ENCODE assay signal across 8 cellular contexts in the genomic region with DNA sequence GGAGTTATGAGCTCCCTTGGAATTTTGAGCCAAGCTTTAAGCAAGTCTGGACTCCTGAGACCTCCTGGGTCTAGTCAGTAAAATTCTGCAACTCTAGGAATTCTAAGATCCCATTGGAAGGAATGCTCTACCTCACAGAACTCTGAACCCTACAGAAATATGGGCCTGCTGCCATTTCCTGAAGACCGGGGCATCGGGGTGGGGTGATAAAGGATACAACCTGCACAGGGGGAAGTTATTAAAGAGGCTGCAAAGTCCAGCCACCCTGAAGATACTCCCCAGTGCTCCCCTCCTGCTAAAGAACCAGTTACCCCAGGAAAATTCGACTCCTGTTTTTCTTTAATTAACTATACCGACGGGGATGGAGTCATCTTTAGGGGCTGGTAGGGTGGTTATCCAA. TPM values are rescaled to one million over a fixed set of nuclear protein-coding genes. Genes with fewer than 3 reads are reported as not detected.
DNase-seq lines count a peak whose midpoint lies in the region; ATAC-seq and TF ChIP-seq lines count a peak whose summit lies in the region.
"Had no signal": no experiment of that assay in that cellular context is flagged by ENCODE, and none has a peak within 500 bp of the region (broad histone marks: within the 10 kb centered on the region; RNA-seq: fewer than 3 reads in every experiment).

No MANE protein-coding gene starts in this region.

- CTCF ChIA-PET in CD4-positive, alpha-beta T cell (lab: Charles Lee), result no interaction called here
- CTCF ChIA-PET in naive thymus-derived CD4-positive, alpha-beta T cell (lab: Charles Lee), result no interaction called here

- TF ChIP-seq CTCF in CD4-positive, alpha-beta T cell (IDR thresholded peaks at IDR 0.05), result no peak
- no peak for TF ChIP-seq CTCF in brain (conservative IDR thresholded peaks at IDR 0.05)

- H3K36me3 ChIP-seq in naive thymus-derived CD4-positive, alpha-beta T cell (ENCODE audit: control insufficient read depth in 2 of 3, insufficient read depth in 3 of 3, low read length in 3 of 3), result peaks cover 0 to 13% (median 4%) of the 10 kb centered on the region in 3 experiments

- no peak overlapping the region for H3K4me3 ChIP-seq in naive thymus-derived CD4-positive, alpha-beta T cell (ENCODE audit: low read length)

- peaks cover 36% of the 10 kb centered on the region for H3K36me3 Mint-ChIP-seq in CD4-positive, alpha-beta T cell (ENCODE audit: low read depth)
- H3K36me3 Mint-ChIP-seq in brain, result peaks cover 45% of the 10 kb centered on the region
- H3K36me3 Mint-ChIP-seq in naive thymus-derived CD4-positive, alpha-beta T cell, result peaks cover 0 to 18% (median 4%) of the 10 kb centered on the region in 5 donors

- H3K4me3 Mint-ChIP-seq in CD4-positive, alpha-beta T cell, result peak overlapping the region; percentile 7
- H3K4me3 Mint-ChIP-seq in brain, result peak overlapping the region; percentile 92 to 99 (median 93)
- H3K4me3 Mint-ChIP-seq in naive thymus-derived CD4-positive, alpha-beta T cell, result peak overlapping the region in 2 of 10 donors; percentile 12 to 31

- no peak for ATAC-seq in CD4-positive, alpha-beta T cell (ENCODE audit: poor library complexity)
- ATAC-seq in naive thymus-derived CD4-positive, alpha-beta T cell, result no peak
- no peak for ATAC-seq in HG02970 (IDR thresholded peaks at IDR 0.05; ENCODE audit: low FRiP score, unreplicated experiment)
- no peak for ATAC-seq in HG03521 (IDR thresholded peaks at IDR 0.05; ENCODE audit: unreplicated experiment)

- no peaks in the 10 kb centered on the region for H3K27me3 Mint-ChIP-seq in CD4-positive, alpha-beta T cell
- peaks cover 20% of the 10 kb centered on the region for H3K27me3 Mint-ChIP-seq in brain
- H3K27me3 Mint-ChIP-seq in naive thymus-derived CD4-positive, alpha-beta T cell, result no peaks in the 10 kb centered on the region

- H3K9me3 ChIP-seq in CD4-positive, alpha-beta T cell (ENCODE audit: control insufficient read depth, low read length), result no peaks in the 10 kb centered on the region
- H3K9me3 ChIP-seq in naive thymus-derived CD4-positive, alpha-beta T cell (ENCODE audit: control insufficient read depth in 2 of 3, low read length in 3 of 3), result no peaks in the 10 kb centered on the region

- H3K9me3 Mint-ChIP-seq in CD4-positive, alpha-beta T cell, result no peaks in the 10 kb centered on the region
- no peaks in the 10 kb centered on the region for H3K9me3 Mint-ChIP-seq in brain
- H3K9me3 Mint-ChIP-seq in naive thymus-derived CD4-positive, alpha-beta T cell, result peaks cover 0 to 8% (median 0%) of the 10 kb centered on the region in 11 donors

- no peaks in the 10 kb centered on the region for H3K27me3 ChIP-seq in CD4-positive, alpha-beta T cell (ENCODE audit: control insufficient read depth, insufficient read depth, low read length)
- H3K27me3 ChIP-seq in naive thymus-derived CD4-positive, alpha-beta T cell (ENCODE audit: control insufficient read depth in 2 of 2, insufficient read depth in 2 of 2, low read length in 2 of 2), result no peaks in the 10 kb centered on the region

- DNase-seq in CD4-positive, alpha-beta T cell, result no peak
- no peak for DNase-seq in naive thymus-derived CD4-positive, alpha-beta T cell
- no peak for DNase-seq in NCI-H526 treated with DMSO at 0.1 percent for 48 hours (lab: John Stamatoyannopoulos, UW)
- DNase-seq: activated effector memory CD4-positive, alpha-beta T cell treated with anti-CD3 and anti-CD28 coated beads, Interleukin-2, amount 50 U/mL, for 16 hours; stimulated activated CD4-positive, alpha-beta T cell treated with anti-CD3 and anti-CD28 coated beads, Interleukin-15, amount 100 ng/mL, for 24 hours had no signal

- H3K27ac Mint-ChIP-seq in CD4-positive, alpha-beta T cell, result no peak overlapping the region
- H3K27ac Mint-ChIP-seq in brain, result peak overlapping the region; percentile 99 to 100 (median 99)
- H3K27ac Mint-ChIP-seq in naive thymus-derived CD4-positive, alpha-beta T cell, result peak overlapping the region in 3 of 9 donors; percentile 46 to 98 (median 97)

- POLR2A ChIA-PET in CD4-positive, alpha-beta T cell (lab: Charles Lee), result interaction anchor here (1.4 kb wide), 1 partner anchor 15 kb away, joined by 9 read pairs; a partner anchor contains a TSS
- POLR2A ChIA-PET in naive thymus-derived CD4-positive, alpha-beta T cell (lab: Charles Lee), result interaction anchor here (1.0 to 3.8 kb wide), 3 partner anchors 12 to 88 kb away, joined by 3 to 22 read pairs (median 9); a partner anchor contains a TSS

- peaks cover 51% of the 10 kb centered on the region for H3K4me1 Mint-ChIP-seq in CD4-positive, alpha-beta T cell (ENCODE audit: low read depth)
- H3K4me1 Mint-ChIP-seq in brain, result peaks cover 61% of the 10 kb centered on the region
- H3K4me1 Mint-ChIP-seq in naive thymus-derived CD4-positive, alpha-beta T cell, result peaks cover 40 to 66% (median 54%) of the 10 kb centered on the region in 7 donors

- peaks cover 28 to 51% of the 10 kb centered on the region in 2 donors for H3K4me1 ChIP-seq in naive thymus-derived CD4-positive, alpha-beta T cell (ENCODE audit: control insufficient read depth in 2 of 2, insufficient read depth in 2 of 2, low read length in 2 of 2)

- intact Hi-C loops in CD4-positive, alpha-beta T cell (cut with DNase I, micrococcal nuclease), result loop anchor here (5.0 kb wide), 5 partner anchors 37 to 492 kb away; a partner anchor contains a TSS
- intact Hi-C loops in naive thymus-derived CD4-positive, alpha-beta T cell (cut with micrococcal nuclease), result loop anchor here in 1 of 2 donors (5.0 kb wide), 4 partner anchors 37 to 797 kb away; a partner anchor contains a TSS

- no peak overlapping the region for H3K27ac ChIP-seq in CD4-positive, alpha-beta T cell (ENCODE audit: low read depth, low read length)
- peak overlapping the region; percentile 90 for H3K27ac ChIP-seq in naive thymus-derived CD4-positive, alpha-beta T cell (ENCODE audit: low read depth, low read length)

RNA-seq across cellular contexts. Expression of a gene that starts 2.4 kb away (rescaled TPM):
- 10 to 100 TPM; 17.2 to 19.6 TPM for total RNA-seq in CD4-positive, alpha-beta T cell
- polyA plus RNA-seq in brain (ENCODE audit: insufficient read depth, low read depth, low replicate concordance), result 59.2 TPM
- 10 to 100 TPM; 20.0 to 28.3 (median 21.9) TPM for total RNA-seq in naive thymus-derived CD4-positive, alpha-beta T cell
- polyA plus RNA-seq in naive thymus-derived CD4-positive, alpha-beta T cell, result 1 to 10 TPM; 1.4 to 1.5 TPM

RNA-seq across cellular contexts. Expression of a gene that starts 11.5 kb away (rescaled TPM):
- total RNA-seq in CD4-positive, alpha-beta T cell, result 1 to 10 TPM; 4.0 to 4.8 TPM
- 20.6 TPM for polyA plus RNA-seq in brain (ENCODE audit: insufficient read depth, low read depth, low replicate concordance)
- 10 to 100 TPM in 4 of 5 experiments, 1 to 10 TPM in 1; 4.9 to 31.6 (median 16.6) TPM for total RNA-seq in naive thymus-derived CD4-positive, alpha-beta T cell
- 10 to 100 TPM; 46.3 to 65.5 TPM for polyA plus RNA-seq in naive thymus-derived CD4-positive, alpha-beta T cell

RNA-seq across cellular contexts. Expression of a gene that starts 14.3 kb away (rescaled TPM):
- total RNA-seq in CD4-positive, alpha-beta T cell, result 1 to 10 TPM; 2.0 to 2.4 TPM
- polyA plus RNA-seq in brain (ENCODE audit: insufficient read depth, low read depth, low replicate concordance), result 2.1 TPM
- total RNA-seq in naive thymus-derived CD4-positive, alpha-beta T cell, result 1 to 10 TPM in 3 of 5 experiments, under 1 TPM in 2; 0.57 to 3.6 (median 2.2) TPM
- 1 to 10 TPM; 1.1 to 1.2 TPM for polyA plus RNA-seq in naive thymus-derived CD4-positive, alpha-beta T cell

RNA-seq across cellular contexts. Expression of a gene that starts 51.8 kb away (rescaled TPM):
- 100 to 1,000 TPM; 152 to 154 TPM for total RNA-seq in CD4-positive, alpha-beta T cell
- 23.6 TPM for polyA plus RNA-seq in brain (ENCODE audit: insufficient read depth, low read depth, low replicate concordance)
- 100 to 1,000 TPM in 4 of 5 experiments, 10 to 100 TPM in 1; 94.7 to 185 (median 163) TPM for total RNA-seq in naive thymus-derived CD4-positive, alpha-beta T cell
- 10 to 100 TPM in 1 of 2 donors, 1 to 10 TPM in 1; 3.6 to 10.8 TPM for polyA plus RNA-seq in naive thymus-derived CD4-positive, alpha-beta T cell
